1 cellular context compared by ENCODE assay signal in the genomic region with DNA sequence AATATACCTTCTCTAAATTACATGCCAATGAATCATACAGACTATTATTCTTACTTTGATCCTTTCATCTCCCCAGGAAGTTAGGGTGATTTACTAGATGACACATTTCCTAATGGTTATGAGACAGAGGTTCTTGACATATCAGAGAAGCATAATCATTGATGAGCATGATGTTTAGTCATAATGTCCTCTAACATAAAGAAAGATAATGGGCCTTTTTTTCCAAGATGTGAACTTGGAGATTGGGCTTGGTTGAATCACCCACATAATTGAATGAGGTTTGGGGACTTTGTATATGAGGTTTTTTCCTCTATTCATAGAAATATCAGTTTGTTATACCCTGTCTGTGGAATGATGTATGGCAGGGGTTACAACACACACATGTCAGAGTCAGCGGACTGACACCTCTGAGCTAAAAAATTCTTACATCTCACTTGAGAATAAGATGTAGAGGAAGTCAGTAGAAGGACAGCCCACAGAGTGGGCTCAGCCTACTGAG.
A peak's percentile ranks its signal among the peaks of the same experiment; 100 is the strongest.
TF ChIP-seq lines count a peak whose summit lies in the region.

No MANE protein-coding gene starts in this region.

TF ChIP-seq in A549, 52 proteins besides CTCF, POLR2A, EP300 and RAD21 (continued from another document):
- TF ChIP-seq CEBPB (IDR thresholded peaks at IDR 0.05) (peak; percentile 79 to 80), JUN (IDR thresholded peaks at IDR 0.05) (peak; percentile 81 to 88; a peak in 3 of 5 replicates), JUNB (IDR thresholded peaks at IDR 0.05) (peak; percentile 100), FOSL2 (IDR thresholded peaks at IDR 0.05) (peak; percentile 100), FOSL2 (CRISPR knock-in tag; IDR thresholded peaks at IDR 0.05) (peak; percentile 99)
- TF ChIP-seq, protein P1, sequence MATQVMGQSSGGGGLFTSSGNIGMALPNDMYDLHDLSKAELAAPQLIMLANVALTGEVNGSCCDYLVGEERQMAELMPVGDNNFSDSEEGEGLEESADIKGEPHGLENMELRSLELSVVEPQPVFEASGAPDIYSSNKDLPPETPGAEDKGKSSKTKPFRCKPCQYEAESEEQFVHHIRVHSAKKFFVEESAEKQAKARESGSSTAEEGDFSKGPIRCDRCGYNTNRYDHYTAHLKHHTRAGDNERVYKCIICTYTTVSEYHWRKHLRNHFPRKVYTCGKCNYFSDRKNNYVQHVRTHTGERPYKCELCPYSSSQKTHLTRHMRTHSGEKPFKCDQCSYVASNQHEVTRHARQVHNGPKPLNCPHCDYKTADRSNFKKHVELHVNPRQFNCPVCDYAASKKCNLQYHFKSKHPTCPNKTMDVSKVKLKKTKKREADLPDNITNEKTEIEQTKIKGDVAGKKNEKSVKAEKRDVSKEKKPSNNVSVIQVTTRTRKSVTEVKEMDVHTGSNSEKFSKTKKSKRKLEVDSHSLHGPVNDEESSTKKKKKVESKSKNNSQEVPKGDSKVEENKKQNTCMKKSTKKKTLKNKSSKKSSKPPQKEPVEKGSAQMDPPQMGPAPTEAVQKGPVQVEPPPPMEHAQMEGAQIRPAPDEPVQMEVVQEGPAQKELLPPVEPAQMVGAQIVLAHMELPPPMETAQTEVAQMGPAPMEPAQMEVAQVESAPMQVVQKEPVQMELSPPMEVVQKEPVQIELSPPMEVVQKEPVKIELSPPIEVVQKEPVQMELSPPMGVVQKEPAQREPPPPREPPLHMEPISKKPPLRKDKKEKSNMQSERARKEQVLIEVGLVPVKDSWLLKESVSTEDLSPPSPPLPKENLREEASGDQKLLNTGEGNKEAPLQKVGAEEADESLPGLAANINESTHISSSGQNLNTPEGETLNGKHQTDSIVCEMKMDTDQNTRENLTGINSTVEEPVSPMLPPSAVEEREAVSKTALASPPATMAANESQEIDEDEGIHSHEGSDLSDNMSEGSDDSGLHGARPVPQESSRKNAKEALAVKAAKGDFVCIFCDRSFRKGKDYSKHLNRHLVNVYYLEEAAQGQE (IDR thresholded peaks at IDR 0.05), result no peak
- TF ChIP-seq, protein P2, sequence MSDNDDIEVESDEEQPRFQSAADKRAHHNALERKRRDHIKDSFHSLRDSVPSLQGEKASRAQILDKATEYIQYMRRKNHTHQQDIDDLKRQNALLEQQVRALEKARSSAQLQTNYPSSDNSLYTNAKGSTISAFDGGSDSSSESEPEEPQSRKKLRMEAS (IDR thresholded peaks at IDR 0.05), result peak; percentile 55; the same call in 1 of the 2 replicates
- TF ChIP-seq, protein P3, sequence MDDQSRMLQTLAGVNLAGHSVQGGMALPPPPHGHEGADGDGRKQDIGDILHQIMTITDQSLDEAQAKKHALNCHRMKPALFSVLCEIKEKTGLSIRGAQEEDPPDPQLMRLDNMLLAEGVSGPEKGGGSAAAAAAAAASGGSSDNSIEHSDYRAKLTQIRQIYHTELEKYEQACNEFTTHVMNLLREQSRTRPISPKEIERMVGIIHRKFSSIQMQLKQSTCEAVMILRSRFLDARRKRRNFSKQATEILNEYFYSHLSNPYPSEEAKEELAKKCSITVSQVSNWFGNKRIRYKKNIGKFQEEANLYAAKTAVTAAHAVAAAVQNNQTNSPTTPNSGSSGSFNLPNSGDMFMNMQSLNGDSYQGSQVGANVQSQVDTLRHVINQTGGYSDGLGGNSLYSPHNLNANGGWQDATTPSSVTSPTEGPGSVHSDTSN (IDR thresholded peaks at IDR 0.05), result peak; percentile 67; the same call in 1 of the 2 replicates
